16 cellular contexts compared by ENCODE assay signal in the genomic region with DNA sequence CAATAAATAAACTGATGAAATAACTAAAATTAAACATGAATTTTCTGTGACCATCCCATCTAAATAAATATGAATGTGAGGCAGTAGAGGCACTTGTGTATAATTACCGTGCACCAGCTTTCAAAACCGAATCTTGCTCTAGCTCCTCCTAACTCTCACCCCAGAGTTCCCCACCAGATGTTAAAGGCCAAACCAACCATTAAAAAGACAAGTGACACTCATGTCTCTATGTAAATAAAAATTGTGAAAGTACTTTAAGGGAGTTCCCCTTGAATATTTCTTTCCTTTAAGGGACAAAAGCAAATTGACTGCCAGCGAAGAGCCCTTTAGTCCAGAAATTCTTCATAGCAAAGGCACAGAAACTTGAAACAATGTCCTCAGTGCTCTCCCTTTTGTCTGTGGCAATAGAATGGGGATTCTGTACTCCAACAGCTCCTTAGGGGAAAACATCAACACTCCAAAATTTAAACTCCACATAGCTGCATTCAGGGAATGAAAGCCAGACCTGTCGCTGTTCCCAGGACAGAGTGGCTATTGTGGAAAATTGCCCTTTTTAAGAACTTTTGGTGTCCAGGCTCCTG.
DNase-seq lines count a peak whose midpoint lies in the region; ATAC-seq lines count a peak whose summit lies in the region.
"Had no signal": no experiment of that assay in that cellular context is flagged by ENCODE, and none has a peak within 500 bp of the region (broad histone marks: within the 10 kb centered on the region; RNA-seq: fewer than 3 reads in every experiment).

No MANE protein-coding gene starts in this region.

- no peak overlapping the region for H3K27ac ChIP-seq in CD8-positive, alpha-beta memory T cell (ENCODE audit: low read depth, low read length)
- H3K27ac ChIP-seq: cardiac muscle cell, GM23248, skin epidermis had no signal

- H3K4me1 Mint-ChIP-seq in stimulated activated effector memory CD8-positive, alpha-beta T cell treated with anti-CD3 and anti-CD28 coated beads, Interleukin-12 subunit alpha, Interleukin-12 subunit beta, amount 100 ng/mL, for 72 hours = no peaks in the 10 kb centered on the region
- H3K4me1 Mint-ChIP-seq in CD8-positive, alpha-beta memory T cell = no peaks in the 10 kb centered on the region

- POLR2A ChIA-PET in CD8-positive, alpha-beta memory T cell (lab: Charles Lee) = no interaction called here

- H3K27me3 ChIP-seq in CD8-positive, alpha-beta memory T cell (ENCODE audit: insufficient read depth, low read length, poor library complexity, severe bottlenecking) = no peaks in the 10 kb centered on the region
- H3K27me3 ChIP-seq: cardiac muscle cell had no signal

- no peaks in the 10 kb centered on the region for H3K9me3 ChIP-seq in CD8-positive, alpha-beta memory T cell (ENCODE audit: low read length)

- CTCF ChIA-PET in CD8-positive, alpha-beta memory T cell (lab: Charles Lee) = no interaction called here

- H3K36me3 ChIP-seq in CD8-positive, alpha-beta memory T cell (ENCODE audit: insufficient read depth, low read length) = no peaks in the 10 kb centered on the region
- H3K36me3 ChIP-seq: cardiac muscle cell had no signal

- no peaks in the 10 kb centered on the region for H3K9me3 Mint-ChIP-seq in stimulated activated effector memory CD8-positive, alpha-beta T cell treated with anti-CD3 and anti-CD28 coated beads, Interleukin-12 subunit alpha, Interleukin-12 subunit beta, amount 100 ng/mL, for 72 hours
- no peaks in the 10 kb centered on the region for H3K9me3 Mint-ChIP-seq in CD8-positive, alpha-beta memory T cell

- H3K4me1 ChIP-seq in CD8-positive, alpha-beta memory T cell (ENCODE audit: insufficient read depth, low read length) = no peaks in the 10 kb centered on the region

- no peak overlapping the region for H3K27ac Mint-ChIP-seq in stimulated activated effector memory CD8-positive, alpha-beta T cell treated with anti-CD3 and anti-CD28 coated beads, Interleukin-12 subunit alpha, Interleukin-12 subunit beta, amount 100 ng/mL, for 72 hours
- no peak overlapping the region for H3K27ac Mint-ChIP-seq in CD8-positive, alpha-beta memory T cell

- peak; percentile 86 for ATAC-seq in GM19324 (IDR thresholded peaks at IDR 0.05; ENCODE audit: low FRiP score, unreplicated experiment)
- ATAC-seq in HG02678 (IDR thresholded peaks at IDR 0.05; ENCODE audit: unreplicated experiment) = peak; percentile 96
- ATAC-seq in HG03457 (IDR thresholded peaks at IDR 0.05; ENCODE audit: unreplicated experiment) = peak; percentile 87
- ATAC-seq in stimulated activated effector memory CD8-positive, alpha-beta T cell treated with anti-CD3 and anti-CD28 coated beads, Interleukin-12 subunit alpha, Interleukin-12 subunit beta, amount 100 ng/mL, for 72 hours = no peak
- ATAC-seq: esophagus mucosa, K562 had no signal

- peak; percentile 21 for DNase-seq in DMS79 treated with DMSO at 0.1 percent for 48 hours (lab: John Stamatoyannopoulos, UW)
- no peak for DNase-seq in stimulated activated effector memory CD8-positive, alpha-beta T cell treated with anti-CD3 and anti-CD28 coated beads, Interleukin-12 subunit alpha, Interleukin-12 subunit beta, amount 100 ng/mL, for 72 hours (ENCODE audit: low spot score in 2 of 2)
- DNase-seq in activated gamma-delta T cell treated with Interleukin-2 at 50 U/mL for 16 hours = no peak
- DNase-seq in activated T-cell treated with anti-CD3 and anti-CD28 coated beads for 4 hours = no peak
- no peak for DNase-seq in CD8-positive, alpha-beta memory T cell
- DNase-seq: ACHN; activated CD4-positive, CD25-positive, alpha-beta regulatory T cell treated with anti-CD3 and anti-CD28 coated beads, Interleukin-2, amount 50 U/mL, for 72 hours; activated effector memory CD4-positive, alpha-beta T cell treated with Interleukin-2 at 50 U/mL for 16 hours; GM23248 had no signal

- H3K36me3 Mint-ChIP-seq in stimulated activated effector memory CD8-positive, alpha-beta T cell treated with anti-CD3 and anti-CD28 coated beads, Interleukin-12 subunit alpha, Interleukin-12 subunit beta, amount 100 ng/mL, for 72 hours = no peaks in the 10 kb centered on the region
- H3K36me3 Mint-ChIP-seq in CD8-positive, alpha-beta memory T cell = no peaks in the 10 kb centered on the region

- H3K4me3 Mint-ChIP-seq in stimulated activated effector memory CD8-positive, alpha-beta T cell treated with anti-CD3 and anti-CD28 coated beads, Interleukin-12 subunit alpha, Interleukin-12 subunit beta, amount 100 ng/mL, for 72 hours = no peak overlapping the region
- H3K4me3 Mint-ChIP-seq in CD8-positive, alpha-beta memory T cell = no peak overlapping the region

- H3K4me3 ChIP-seq in CD8-positive, alpha-beta memory T cell (ENCODE audit: low read length) = no peak overlapping the region
- H3K4me3 ChIP-seq: cardiac muscle cell, GM23248, K562, skin epidermis had no signal

- peaks cover 2 to 3% of the 10 kb centered on the region in 2 donors for H3K27me3 Mint-ChIP-seq in CD8-positive, alpha-beta memory T cell
